ENCODE assay signal across 18 cellular contexts in genomic region chr13:51673165-51673564, GRCh38.
"Had no signal": no experiment of that assay in that cellular context is flagged by ENCODE, and none has a peak within 500 bp of the region (broad histone marks: within the 10 kb centered on the region; RNA-seq: fewer than 3 reads in every experiment).

No MANE protein-coding gene starts in this region.

- DNase-seq: activated CD8-positive, alpha-beta memory T cell treated with anti-CD3 and anti-CD28 coated beads, Interleukin-2, amount 10 ng/mL, durations not matched to agents 7 days and 5 days; activated effector memory CD4-positive, alpha-beta T cell treated with Interleukin-2 at 50 U/mL for 16 hours; activated T-cell treated with anti-CD3 and anti-CD28 coated beads, Interleukin-2, amount 50 U/mL, for 24 hours; amniotic stem cell; foreskin keratinocyte; head of caudate nucleus; left ventricle myocardium inferior; mesenchymal stem cell; pancreas; stimulated activated CD4-positive, alpha-beta T cell treated with anti-CD3 and anti-CD28 coated beads, Interleukin-15, amount 100 ng/mL, for 24 hours; stimulated activated CD4-positive, alpha-beta T cell treated with anti-CD3 and anti-CD28 coated beads, Interleukin-4, amount 100 ng/mL, for 24 hours; stomach had no signal

- H3K27ac ChIP-seq: esophagus muscularis mucosa, left ventricle myocardium inferior had no signal

- H3K9me3 ChIP-seq: esophagus muscularis mucosa, pancreas, thoracic aorta had no signal

- H3K4me3 ChIP-seq: esophagus muscularis mucosa, left ventricle myocardium inferior, pancreas, stomach, thoracic aorta had no signal

- ATAC-seq: activated CD4-positive, CD25-positive, alpha-beta regulatory T cell treated with anti-CD3 and anti-CD28 coated beads, Interleukin-2, amount 50 U/mL, for 24 hours; activated CD8-positive, alpha-beta memory T cell treated with anti-CD3 and anti-CD28 coated beads, Interleukin-2, amount 10 ng/mL, durations not matched to agents 7 days and 5 days; activated naive CD4-positive, alpha-beta T cell treated with anti-CD3 and anti-CD28 coated beads, Interleukin-2, amount 50 U/mL, for 72 hours; foreskin keratinocyte had no signal

- H3K27me3 ChIP-seq: esophagus muscularis mucosa, foreskin keratinocyte, pancreas, stomach had no signal

- FAIRE-seq: TTC549, urothelium cell line had no signal

- H3K36me3 ChIP-seq: esophagus muscularis mucosa, left ventricle myocardium inferior, pancreas, thoracic aorta had no signal
